ENCODE assay signal across 14 cellular contexts in the genomic region with DNA sequence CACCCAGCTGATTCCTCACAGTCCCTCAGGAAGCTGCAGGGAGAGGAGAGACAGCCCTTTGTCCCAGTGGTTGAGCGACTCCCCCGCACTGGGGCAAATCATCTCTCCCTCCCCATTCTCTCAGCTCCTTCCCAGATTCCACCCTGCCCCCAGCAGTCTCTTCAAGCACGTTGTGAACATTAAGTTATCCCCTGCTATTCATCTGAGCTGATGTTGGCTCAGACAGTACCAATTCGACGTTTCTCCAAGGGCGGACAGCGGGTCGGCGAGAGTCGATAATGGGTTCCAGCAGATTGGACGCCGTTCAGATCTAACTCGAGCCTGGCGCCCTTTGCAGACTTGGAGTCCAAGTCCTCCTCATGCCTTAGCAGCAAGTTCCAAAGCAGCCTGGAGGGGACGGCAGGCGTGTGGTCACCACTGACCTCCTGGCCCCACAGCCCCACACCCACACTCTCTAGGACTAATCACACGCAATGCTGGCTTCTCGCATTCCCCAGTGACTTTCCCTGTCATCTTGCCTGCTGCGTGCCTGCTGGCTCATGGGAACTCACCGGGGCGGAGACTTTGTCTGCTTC.
A peak's percentile ranks its signal among the peaks of the same experiment; 100 is the strongest.
DNase-seq lines count a peak whose midpoint lies in the region; ATAC-seq and TF ChIP-seq lines count a peak whose summit lies in the region.
"Had no signal": no experiment of that assay in that cellular context is flagged by ENCODE, and none has a peak within 500 bp of the region (broad histone marks: within the 10 kb centered on the region; RNA-seq: fewer than 3 reads in every experiment).

No MANE protein-coding gene starts in this region.

- peaks cover 37 to 51% of the 10 kb centered on the region in 2 experiments for H3K4me1 Mint-ChIP-seq in H9
- H3K4me1 Mint-ChIP-seq in endodermal cell = peaks cover 18% of the 10 kb centered on the region

- H2BK12ac ChIP-seq in H9 (ENCODE audit: insufficient read length, low read depth, low read length) = no peak overlapping the region

- DNase-seq in H9 (no peak), endodermal cell (peak; percentile 59), left lung (no peak), tibial nerve (ENCODE audit: low spot score in 2 of 2) (peak; percentile 58 to 64), GM13976 (ENCODE audit: low spot score) (no peak)
- DNase-seq: central memory CD4-positive, alpha-beta T cell; COR-L47; NCI-H1436 treated with DMSO at 0.1 percent for 48 hours; T-helper 9 cell had no signal

- no peak overlapping the region for H2AFZ ChIP-seq in H9 (ENCODE audit: low read length)

- H4K8ac ChIP-seq in H9 (replicated peaks; ENCODE audit: insufficient read length, low read depth, low read length) = no peak overlapping the region

- no peak overlapping the region for H3K4me2 ChIP-seq in H9 (ENCODE audit: insufficient read depth, insufficient read length, low read length)

- in situ Hi-C loops in GM13976 (cut with MboI; ENCODE audit: low sequenced_read_pairs, unreplicated experiment) = no loop called here

- H3K23me2 ChIP-seq in H9 (ENCODE audit: insufficient read length, low read depth, low read length, poor library complexity, severe bottlenecking) = no peaks in the 10 kb centered on the region

- H3K4ac ChIP-seq in H9 (ENCODE audit: low read depth, low read length) = no peak overlapping the region

- no peaks in the 10 kb centered on the region for H3K79me2 ChIP-seq in H9 (ENCODE audit: insufficient read depth, low read length)

- no peak overlapping the region for H4K5ac ChIP-seq in H9 (ENCODE audit: insufficient read length, low read depth, low read length)

- no peaks in the 10 kb centered on the region for H4K20me1 ChIP-seq in H9 (ENCODE audit: control insufficient read depth, insufficient read depth, insufficient read length)

- intact Hi-C loops in left lung (cut with DNase I) = no loop called here

- H3K23ac ChIP-seq in H9 (ENCODE audit: insufficient read length, low read depth, low read length) = no peak overlapping the region

- H2BK15ac ChIP-seq in H9 (ENCODE audit: low read depth, low read length) = no peak overlapping the region

- no CpG with 5 or more reads among the region's 21 CpGs for WGBS in H9 (ENCODE audit: extremely low coverage, insufficient read length, low lambda C conversion rate)
- WGBS in endodermal cell (ENCODE audit: insufficient coverage in 1 of 2, insufficient read length in 1 of 2), 2 experiments = 83 to 89% methylated on average over 20 to 21 of the region's 21 CpGs
- WGBS in tibial nerve, 2 donors = 36 to 46% methylated on average over 18 to 21 of the region's 21 CpGs

- H3K27me3 ChIP-seq in H9 (ENCODE audit: insufficient read depth, low read length) = no peaks in the 10 kb centered on the region
- H3K27me3 ChIP-seq in endodermal cell (ENCODE audit: control insufficient read depth, insufficient read depth, low read length, poor library complexity, severe bottlenecking) = no peaks in the 10 kb centered on the region
- H3K27me3 ChIP-seq in left lung = no peaks in the 10 kb centered on the region
- no peaks in the 10 kb centered on the region for H3K27me3 ChIP-seq in tibial nerve

- no peaks in the 10 kb centered on the region for H3K9me3 ChIP-seq in H9 (ENCODE audit: control insufficient read depth, low read depth, low read length)
- H3K9me3 ChIP-seq in endodermal cell (ENCODE audit: control insufficient read depth, low read length) = no peaks in the 10 kb centered on the region
- H3K9me3 ChIP-seq in left lung = no peaks in the 10 kb centered on the region
- no peaks in the 10 kb centered on the region for H3K9me3 ChIP-seq in tibial nerve
- H3K9me3 ChIP-seq: prostate gland had no signal

- H2AK5ac ChIP-seq in H9 (ENCODE audit: insufficient read length, low read length) = no peak overlapping the region

- TF ChIP-seq POLR2A in tibial nerve (IDR thresholded peaks at IDR 0.05) = no peak

- H3K14ac ChIP-seq in H9 (ENCODE audit: insufficient read depth, low read length) = peak overlapping the region; percentile 34

- H3K56ac ChIP-seq in H9 (ENCODE audit: insufficient read length, low read depth, low read length) = no peak overlapping the region

- H3K9ac ChIP-seq in H9 (ENCODE audit: extremely low read depth, insufficient read length, low read length) (no peak overlapping the region), endodermal cell (ENCODE audit: extremely low read depth, low read length, poor library complexity, severe bottlenecking) (no peak overlapping the region)

- H3K9me3 Mint-ChIP-seq in H9 (no peaks in the 10 kb centered on the region), endodermal cell (no peaks in the 10 kb centered on the region)
- H3K9me3 Mint-ChIP-seq: stimulated activated naive CD8-positive, alpha-beta T cell treated with anti-CD3 and anti-CD28 coated beads, Interleukin-15, Interleukin-2, amounts not matched to agents 100 ng/mL and 50 ng/mL, for 24 hours had no signal

- no peaks in the 10 kb centered on the region for H3K79me1 ChIP-seq in H9 (ENCODE audit: insufficient read depth, low read depth, low read length, poor library complexity, severe bottlenecking)

- no peak overlapping the region for H3K27ac ChIP-seq in H9 (ENCODE audit: insufficient read length, low read depth, low read length)
- no peak overlapping the region for H3K27ac ChIP-seq in endodermal cell (ENCODE audit: low read depth, low read length)
- H3K27ac ChIP-seq in left lung = no peak overlapping the region
- H3K27ac ChIP-seq in tibial nerve = no peak overlapping the region
- H3K27ac ChIP-seq: epithelial cell of prostate, prostate gland had no signal

- peaks cover 2% of the 10 kb centered on the region for H3K36me3 ChIP-seq in endodermal cell (ENCODE audit: control insufficient read depth, insufficient read depth, low read length)
- no peaks in the 10 kb centered on the region for H3K36me3 ChIP-seq in left lung
- H3K36me3 ChIP-seq in tibial nerve = no peaks in the 10 kb centered on the region
- H3K36me3 ChIP-seq: prostate gland had no signal

- H3K27me3 Mint-ChIP-seq in H9 (ENCODE audit: low read depth) (no peaks in the 10 kb centered on the region), endodermal cell (ENCODE audit: insufficient read depth) (no peaks in the 10 kb centered on the region)
- H3K27me3 Mint-ChIP-seq: stimulated activated naive CD8-positive, alpha-beta T cell treated with anti-CD3 and anti-CD28 coated beads, Interleukin-15, Interleukin-2, amounts not matched to agents 100 ng/mL and 50 ng/mL, for 24 hours had no signal

- no peak overlapping the region for H3K18ac ChIP-seq in H9 (ENCODE audit: insufficient read length, low read depth, low read length)

- no peaks in the 10 kb centered on the region; a peak in 1 of 7 replicates for H3K36me3 Mint-ChIP-seq in H9 (ENCODE audit: insufficient read depth in 1 of 3, low read depth in 3 of 3)
- H3K36me3 Mint-ChIP-seq in endodermal cell (ENCODE audit: low read depth) = no peaks in the 10 kb centered on the region

- no peak overlapping the region for H2BK20ac ChIP-seq in H9 (ENCODE audit: low read depth, low read length, poor library complexity, severe bottlenecking)

- ATAC-seq in left lung (peak; percentile 44), GM21825 (IDR thresholded peaks at IDR 0.05; ENCODE audit: unreplicated experiment) (no peak), HG03520 (IDR thresholded peaks at IDR 0.05; ENCODE audit: unreplicated experiment) (no peak)

- H3K4me3 ChIP-seq in endodermal cell (ENCODE audit: low read length) = no peak overlapping the region
- H3K4me3 ChIP-seq in left lung = no peak overlapping the region
- H3K4me3 ChIP-seq in tibial nerve = no peak overlapping the region
- H3K4me3 ChIP-seq: prostate gland had no signal

- H2BK5ac ChIP-seq in H9 (ENCODE audit: insufficient read length, low read length) = no peak overlapping the region

- no peak overlapping the region for H2BK120ac ChIP-seq in H9 (ENCODE audit: low read depth, low read length, poor library complexity, severe bottlenecking)

- H3K27ac Mint-ChIP-seq in H9 (peak overlapping the region in 1 of 3 experiments; percentile 20; a peak in 1 of 7 replicates), endodermal cell (no peak overlapping the region)
- H3K27ac Mint-ChIP-seq: stimulated activated naive CD8-positive, alpha-beta T cell treated with anti-CD3 and anti-CD28 coated beads, Interleukin-15, Interleukin-2, amounts not matched to agents 100 ng/mL and 50 ng/mL, for 24 hours had no signal

- no peak overlapping the region for H4K91ac ChIP-seq in H9 (ENCODE audit: insufficient read length, low read depth, low read length)

- peak in 1 of 2 donors; percentile 52 for TF ChIP-seq EP300 in tibial nerve (IDR thresholded peaks at IDR 0.05)

- no peak overlapping the region for H3T11ph ChIP-seq in H9 (ENCODE audit: low read length)

- no peak for TF ChIP-seq CTCF in H9 (conservative IDR thresholded peaks at IDR 0.05)
- TF ChIP-seq CTCF in endodermal cell (conservative IDR thresholded peaks at IDR 0.05) = no peak
- no peak for TF ChIP-seq CTCF in left lung (IDR thresholded peaks at IDR 0.05)
- TF ChIP-seq CTCF in tibial nerve (IDR thresholded peaks at IDR 0.05) = no peak
- no peak for TF ChIP-seq CTCF in GM13976 (IDR thresholded peaks at IDR 0.05; ENCODE audit: borderline replicate concordance, control extremely low read depth, extremely low read depth, insufficient read depth, missing control alignments)

- H3K4me3 Mint-ChIP-seq in H9 = no peak overlapping the region
- no peak overlapping the region for H3K4me3 Mint-ChIP-seq in endodermal cell
- H3K4me3 Mint-ChIP-seq: stimulated activated naive CD8-positive, alpha-beta T cell treated with anti-CD3 and anti-CD28 coated beads, Interleukin-15, Interleukin-2, amounts not matched to agents 100 ng/mL and 50 ng/mL, for 24 hours had no signal

- H3K4me1 ChIP-seq in H9 (ENCODE audit: insufficient read depth, low read length) = peaks cover 3% of the 10 kb centered on the region; the same call in 1 of the 2 replicates
- peaks cover 10% of the 10 kb centered on the region for H3K4me1 ChIP-seq in endodermal cell (ENCODE audit: control insufficient read depth, insufficient read depth, low read length)
- H3K4me1 ChIP-seq in left lung = peaks cover 0 to 6% of the 10 kb centered on the region in 2 donors
- H3K4me1 ChIP-seq in tibial nerve = peaks cover 0 to 20% (median 10%) of the 10 kb centered on the region in 4 donors
- H3K4me1 ChIP-seq: prostate gland had no signal

Comparison
In these comparisons a context has a peak if more than half of its experiments do, and no peak if none do; other contexts are left out.
1. DNase-seq: peak in endodermal cell (single experiment) and tibial nerve (2 of 2); none in H9 (single experiment), left lung (0 of 2) and GM13976 (single experiment).